In the genomic region with DNA sequence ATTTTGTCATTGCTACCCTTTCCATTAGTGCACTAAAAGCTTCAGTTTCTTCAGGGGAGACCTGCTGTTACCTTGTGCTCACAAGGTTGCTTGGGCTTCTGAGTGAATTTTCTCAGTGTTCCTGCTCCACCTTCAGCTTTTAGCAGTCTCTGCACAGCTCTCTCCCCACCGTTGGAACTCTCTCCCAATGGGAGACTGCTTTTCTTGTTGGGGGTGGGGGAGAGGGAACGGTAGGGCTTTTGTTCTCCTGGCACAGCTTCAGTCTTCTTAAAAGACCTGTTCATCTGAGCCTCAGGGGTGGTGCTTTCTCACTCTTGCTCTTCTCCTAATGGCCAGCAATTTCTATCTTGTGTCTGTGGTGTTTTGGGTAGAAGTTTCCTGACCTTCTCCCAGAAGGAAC, we compare ENCODE assay signal across 2 cellular contexts.
TF ChIP-seq lines count a peak whose summit lies in the region.

No MANE protein-coding gene starts in this region.

TF ChIP-seq in GM23338, 12 proteins besides CTCF, POLR2A, EP300 and RAD21:
- TF ChIP-seq, protein P1, sequence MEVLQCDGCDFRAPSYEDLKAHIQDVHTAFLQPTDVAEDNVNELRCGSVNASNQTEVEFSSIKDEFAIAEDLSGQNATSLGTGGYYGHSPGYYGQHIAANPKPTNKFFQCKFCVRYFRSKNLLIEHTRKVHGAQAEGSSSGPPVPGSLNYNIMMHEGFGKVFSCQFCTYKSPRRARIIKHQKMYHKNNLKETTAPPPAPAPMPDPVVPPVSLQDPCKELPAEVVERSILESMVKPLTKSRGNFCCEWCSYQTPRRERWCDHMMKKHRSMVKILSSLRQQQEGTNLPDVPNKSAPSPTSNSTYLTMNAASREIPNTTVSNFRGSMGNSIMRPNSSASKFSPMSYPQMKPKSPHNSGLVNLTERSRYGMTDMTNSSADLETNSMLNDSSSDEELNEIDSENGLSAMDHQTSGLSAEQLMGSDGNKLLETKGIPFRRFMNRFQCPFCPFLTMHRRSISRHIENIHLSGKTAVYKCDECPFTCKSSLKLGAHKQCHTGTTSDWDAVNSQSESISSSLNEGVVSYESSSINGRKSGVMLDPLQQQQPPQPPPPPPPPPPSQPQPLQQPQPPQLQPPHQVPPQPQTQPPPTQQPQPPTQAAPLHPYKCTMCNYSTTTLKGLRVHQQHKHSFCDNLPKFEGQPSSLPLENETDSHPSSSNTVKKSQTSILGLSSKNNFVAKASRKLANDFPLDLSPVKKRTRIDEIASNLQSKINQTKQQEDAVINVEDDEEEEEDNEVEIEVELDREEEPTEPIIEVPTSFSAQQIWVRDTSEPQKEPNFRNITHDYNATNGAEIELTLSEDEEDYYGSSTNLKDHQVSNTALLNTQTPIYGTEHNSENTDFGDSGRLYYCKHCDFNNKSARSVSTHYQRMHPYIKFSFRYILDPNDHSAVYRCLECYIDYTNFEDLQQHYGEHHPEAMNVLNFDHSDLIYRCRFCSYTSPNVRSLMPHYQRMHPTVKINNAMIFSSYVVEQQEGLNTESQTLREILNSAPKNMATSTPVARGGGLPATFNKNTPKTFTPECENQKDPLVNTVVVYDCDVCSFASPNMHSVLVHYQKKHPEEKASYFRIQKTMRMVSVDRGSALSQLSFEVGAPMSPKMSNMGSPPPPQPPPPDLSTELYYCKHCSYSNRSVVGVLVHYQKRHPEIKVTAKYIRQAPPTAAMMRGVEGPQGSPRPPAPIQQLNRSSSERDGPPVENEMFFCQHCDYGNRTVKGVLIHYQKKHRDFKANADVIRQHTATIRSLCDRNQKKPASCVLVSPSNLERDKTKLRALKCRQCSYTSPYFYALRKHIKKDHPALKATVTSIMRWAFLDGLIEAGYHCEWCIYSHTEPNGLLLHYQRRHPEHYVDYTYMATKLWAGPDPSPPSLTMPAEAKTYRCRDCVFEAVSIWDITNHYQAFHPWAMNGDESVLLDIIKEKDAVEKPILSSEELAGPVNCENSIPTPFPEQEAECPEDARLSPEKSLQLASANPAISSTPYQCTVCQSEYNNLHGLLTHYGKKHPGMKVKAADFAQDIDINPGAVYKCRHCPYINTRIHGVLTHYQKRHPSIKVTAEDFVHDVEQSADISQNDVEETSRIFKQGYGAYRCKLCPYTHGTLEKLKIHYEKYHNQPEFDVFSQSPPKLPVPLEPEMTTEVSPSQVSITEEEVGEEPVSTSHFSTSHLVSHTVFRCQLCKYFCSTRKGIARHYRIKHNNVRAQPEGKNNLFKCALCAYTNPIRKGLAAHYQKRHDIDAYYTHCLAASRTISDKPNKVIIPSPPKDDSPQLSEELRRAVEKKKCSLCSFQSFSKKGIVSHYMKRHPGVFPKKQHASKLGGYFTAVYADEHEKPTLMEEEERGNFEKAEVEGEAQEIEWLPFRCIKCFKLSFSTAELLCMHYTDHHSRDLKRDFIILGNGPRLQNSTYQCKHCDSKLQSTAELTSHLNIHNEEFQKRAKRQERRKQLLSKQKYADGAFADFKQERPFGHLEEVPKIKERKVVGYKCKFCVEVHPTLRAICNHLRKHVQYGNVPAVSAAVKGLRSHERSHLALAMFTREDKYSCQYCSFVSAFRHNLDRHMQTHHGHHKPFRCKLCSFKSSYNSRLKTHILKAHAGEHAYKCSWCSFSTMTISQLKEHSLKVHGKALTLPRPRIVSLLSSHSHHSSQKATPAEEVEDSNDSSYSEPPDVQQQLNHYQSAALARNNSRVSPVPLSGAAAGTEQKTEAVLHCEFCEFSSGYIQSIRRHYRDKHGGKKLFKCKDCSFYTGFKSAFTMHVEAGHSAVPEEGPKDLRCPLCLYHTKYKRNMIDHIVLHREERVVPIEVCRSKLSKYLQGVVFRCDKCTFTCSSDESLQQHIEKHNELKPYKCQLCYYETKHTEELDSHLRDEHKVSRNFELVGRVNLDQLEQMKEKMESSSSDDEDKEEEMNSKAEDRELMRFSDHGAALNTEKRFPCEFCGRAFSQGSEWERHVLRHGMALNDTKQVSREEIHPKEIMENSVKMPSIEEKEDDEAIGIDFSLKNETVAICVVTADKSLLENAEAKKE (CRISPR knock-in tag; IDR thresholded peaks at IDR 0.05): peak; percentile 84
- no peak for TF ChIP-seq ZNF331 (CRISPR knock-in tag; IDR thresholded peaks at IDR 0.05; ENCODE audit: low read depth)

TF ChIP-seq in HepG2, 621 proteins besides CTCF, POLR2A, EP300 and RAD21 (continued from another document):
- TF ChIP-seq, protein P2, sequence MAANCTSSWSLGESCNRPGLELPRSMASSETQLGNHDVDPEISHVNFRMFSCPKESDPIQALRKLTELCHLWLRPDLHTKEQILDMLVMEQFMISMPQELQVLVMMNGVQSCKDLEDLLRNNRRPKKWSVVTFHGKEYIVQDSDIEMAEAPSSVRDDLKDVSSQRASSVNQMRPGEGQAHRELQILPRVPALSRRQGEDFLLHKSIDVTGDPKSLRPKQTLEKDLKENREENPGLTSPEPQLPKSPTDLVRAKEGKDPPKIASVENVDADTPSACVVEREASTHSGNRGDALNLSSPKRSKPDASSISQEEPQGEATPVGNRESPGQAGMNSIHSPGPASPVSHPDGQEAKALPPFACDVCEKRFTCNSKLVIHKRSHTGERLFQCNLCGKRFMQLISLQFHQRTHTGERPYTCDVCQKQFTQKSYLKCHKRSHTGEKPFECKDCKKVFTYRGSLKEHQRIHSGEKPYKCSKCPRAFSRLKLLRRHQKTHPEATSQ (CRISPR knock-in tag; IDR thresholded peaks at IDR 0.05; ENCODE audit: borderline replicate concordance): no peak
- TF ChIP-seq ZNF326 (CRISPR knock-in tag; IDR thresholded peaks at IDR 0.05; ENCODE audit: borderline replicate concordance) (no peak), THYN1 (CRISPR knock-in tag; IDR thresholded peaks at IDR 0.05; ENCODE audit: borderline replicate concordance, low read depth) (no peak), FOSL2 (CRISPR knock-in tag; IDR thresholded peaks at IDR 0.05) (no peak)
TF ChIP-seq in HepG2: peak in this region for 0.
